8 cellular contexts compared by ENCODE assay signal in the genomic region with DNA sequence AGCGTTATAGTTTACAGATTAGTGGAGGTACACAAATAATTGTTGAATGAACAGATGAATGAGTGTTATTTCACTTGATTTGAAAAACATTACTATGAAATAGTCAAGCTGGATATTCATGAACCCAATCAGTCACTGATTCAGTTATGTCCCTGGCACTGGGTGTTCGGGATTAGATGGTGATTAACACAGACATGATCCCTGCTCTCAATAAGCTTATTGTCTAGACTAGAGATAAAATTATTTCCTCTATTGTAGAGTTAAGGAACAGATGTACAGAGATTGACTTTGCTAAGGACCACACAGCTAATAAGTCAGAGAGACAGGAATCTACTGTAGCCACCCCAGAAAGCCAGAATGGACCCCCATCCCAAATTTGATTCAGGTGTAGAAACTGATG. TPM values are rescaled to one million over a fixed set of nuclear protein-coding genes. Genes with fewer than 3 reads are reported as not detected.
DNase-seq lines count a peak whose midpoint lies in the region; ATAC-seq, FAIRE-seq and TF ChIP-seq lines count a peak whose summit lies in the region.

No MANE protein-coding gene starts in this region.

- peaks cover 21% of the 10 kb centered on the region for H3K4me1 ChIP-seq in DND-41 (ENCODE audit: insufficient read depth, low read length)
- no peaks in the 10 kb centered on the region; the same call in 1 of the 2 replicates for H3K4me1 ChIP-seq in OCI-LY3 (ENCODE audit: low read length)
- H3K4me1 ChIP-seq in H1 (replicated peaks in 1 of 4; ENCODE audit: control insufficient read depth in 3 of 4, insufficient read depth in 4 of 4, low read length in 3 of 4), result no peaks in the 10 kb centered on the region
- H3K4me1 ChIP-seq in neural progenitor cell, result peaks cover 9% of the 10 kb centered on the region

- WGBS in H1 (ENCODE audit: extremely low coverage in 1 of 2, insufficient coverage in 1 of 2, insufficient read length in 1 of 2, insufficient replicate concordance in 2 of 2, low coverage in 1 of 2, low lambda C conversion rate in 2 of 2, missing lambda C conversion rate in 1 of 2), 2 experiments, result 88% methylated on average over 2 of the region's 2 CpGs; no CpG with 5 or more reads in 1 of the 2 experiments

- H3K9me3 ChIP-seq in DND-41 (ENCODE audit: insufficient read depth, low read length, severe bottlenecking) (no peaks in the 10 kb centered on the region), OCI-LY3 (ENCODE audit: insufficient read depth, low read length) (no peaks in the 10 kb centered on the region), H1 (ENCODE audit: insufficient read depth in 2 of 2, low read depth in 1 of 2, low read length in 1 of 2) (no peaks in the 10 kb centered on the region), neural progenitor cell (ENCODE audit: low read depth) (no peaks in the 10 kb centered on the region)

- H3K79me2 ChIP-seq in DND-41 (ENCODE audit: insufficient read depth, low read length) (no peaks in the 10 kb centered on the region), OCI-LY3 (ENCODE audit: low read length) (no peaks in the 10 kb centered on the region), H1 (ENCODE audit: control insufficient read depth in 1 of 2, insufficient read depth in 2 of 2, low read length in 2 of 2) (no peaks in the 10 kb centered on the region), neural progenitor cell (ENCODE audit: low read depth) (no peaks in the 10 kb centered on the region)

- H4K91ac ChIP-seq in H1 (replicated peaks; ENCODE audit: insufficient read length, low read length), result no peak overlapping the region

- CTCF ChIA-PET in H1 (lab: Charles Lee; ENCODE audit: partially characterized antibody), result interaction anchor here (0.7 to 2.8 kb wide), 7 partner anchors 10 to 154 kb away, joined by 3 to 18 read pairs (median 4); no protein-coding TSS in a partner anchor

- TF ChIP-seq POLR2A in H1 (IDR thresholded peaks at IDR 0.05; ENCODE audit: control extremely low read depth in 1 of 2, low read depth in 2 of 2, low read length in 2 of 2), result no peak

- ATAC-seq in DND-41 (ENCODE audit: insufficient read depth, low read depth) (no peak), GM21529 (IDR thresholded peaks at IDR 0.05; ENCODE audit: unreplicated experiment) (no peak), GM21447 (IDR thresholded peaks at IDR 0.05; ENCODE audit: unreplicated experiment) (no peak)

- H3K4me2 ChIP-seq in DND-41 (ENCODE audit: insufficient read depth, low read length) (peak overlapping the region; percentile 82), OCI-LY3 (ENCODE audit: low read length) (peak overlapping the region; percentile 91), H1 (ENCODE audit: insufficient read depth in 1 of 2, low read depth in 2 of 2, low read length in 2 of 2) (peak overlapping the region; percentile 59 to 94), neural progenitor cell (peak overlapping the region; percentile 85)

- TF ChIP-seq RAD21 in H1 (IDR thresholded peaks at IDR 0.05 in 1 of 2, conservative IDR thresholded peaks at IDR 0.05 in 1 of 2; ENCODE audit: low read depth in 2 of 2, low read length in 2 of 2), result no peak

- H2BK15ac ChIP-seq in H1 (ENCODE audit: low read length), result no peak overlapping the region

- H4K5ac ChIP-seq in H1 (ENCODE audit: insufficient read length, low read depth, low read length), result no peak overlapping the region

- H3K27ac ChIP-seq in DND-41 (ENCODE audit: low read length) (no peak overlapping the region), OCI-LY3 (ENCODE audit: low read length) (no peak overlapping the region), H1 (ENCODE audit: low read depth, low read length) (no peak overlapping the region), neural progenitor cell (peak overlapping the region; percentile 89)

- H3K4me3 Mint-ChIP-seq in neural progenitor cell, result peak overlapping the region; percentile 86

- H3K36me3 ChIP-seq in DND-41 (ENCODE audit: insufficient read depth, low read length), result no peaks in the 10 kb centered on the region
- no peaks in the 10 kb centered on the region for H3K36me3 ChIP-seq in OCI-LY3 (replicated peaks; ENCODE audit: low read depth, low read length)
- no peaks in the 10 kb centered on the region for H3K36me3 ChIP-seq in H1 (ENCODE audit: control insufficient read depth in 2 of 4, insufficient read depth in 4 of 4, low read length in 3 of 4)
- H3K36me3 ChIP-seq in neural progenitor cell, result no peaks in the 10 kb centered on the region

- H2AK5ac ChIP-seq in H1 (ENCODE audit: low read depth, low read length), result no peak overlapping the region; the same call in 1 of the 2 replicates

- H2BK120ac ChIP-seq in H1 (replicated peaks; ENCODE audit: low read depth, low read length), result no peak overlapping the region

- no peaks in the 10 kb centered on the region for H3K79me1 ChIP-seq in H1 (ENCODE audit: low read depth, low read length)

- H3F3A ChIP-seq in neural progenitor cell (ENCODE audit: low read depth), result peaks cover 19% of the 10 kb centered on the region

- H4K20me1 ChIP-seq in DND-41 (ENCODE audit: insufficient read depth, low read length), result no peaks in the 10 kb centered on the region
- H4K20me1 ChIP-seq in OCI-LY3 (ENCODE audit: insufficient read depth, low read length), result no peaks in the 10 kb centered on the region
- no peaks in the 10 kb centered on the region for H4K20me1 ChIP-seq in H1 (replicated peaks in 1 of 2; ENCODE audit: control insufficient read depth in 1 of 2, insufficient read depth in 2 of 2, low read length in 2 of 2)
- H4K20me1 ChIP-seq in neural progenitor cell (ENCODE audit: low read depth), result no peaks in the 10 kb centered on the region

- H3K4me3 ChIP-seq in DND-41 (ENCODE audit: low read depth in 1 of 2, low read length in 2 of 2) (peak overlapping the region in 1 of 2 experiments; percentile 74; a peak in 3 of 4 replicates), OCI-LY3 (ENCODE audit: low read length) (peak overlapping the region; percentile 86), H1 (ENCODE audit: extremely low read depth in 1 of 4, insufficient read depth in 2 of 4, low read depth in 3 of 4, low read length in 4 of 4) (peak overlapping the region in 3 of 4 experiments; percentile 46 to 76 (median 70); a peak in 4 of 8 replicates), neural progenitor cell (peak overlapping the region; percentile 54)

- H3K27ac Mint-ChIP-seq in neural progenitor cell, result peak overlapping the region; percentile 96

- H3K4ac ChIP-seq in H1 (replicated peaks; ENCODE audit: insufficient read length, low read depth, low read length), result no peak overlapping the region

- peak overlapping the region; percentile 30 for H3K56ac ChIP-seq in H1 (replicated peaks; ENCODE audit: insufficient read length, low read depth, low read length)

- peaks cover 3% of the 10 kb centered on the region for H3K36me3 Mint-ChIP-seq in neural progenitor cell

- H3K14ac ChIP-seq in H1 (ENCODE audit: insufficient read length), result no peak overlapping the region

- peaks cover 4% of the 10 kb centered on the region for H3K27me3 Mint-ChIP-seq in neural progenitor cell (ENCODE audit: insufficient read depth, low read depth)

- no peak overlapping the region for H3K23ac ChIP-seq in H1 (ENCODE audit: insufficient read length)

- H3K27me3 ChIP-seq in DND-41 (ENCODE audit: insufficient read depth, low read length, poor library complexity) (no peaks in the 10 kb centered on the region), OCI-LY3 (ENCODE audit: low read depth, low read length) (no peaks in the 10 kb centered on the region), H1 (replicated peaks in 1 of 4; ENCODE audit: control insufficient read depth in 3 of 4, extremely low read depth in 1 of 4, insufficient read depth in 3 of 4, low read length in 3 of 4) (no peaks in the 10 kb centered on the region), neural progenitor cell (no peaks in the 10 kb centered on the region)

- peaks cover 25% of the 10 kb centered on the region for H3K4me1 Mint-ChIP-seq in neural progenitor cell

- H2BK20ac ChIP-seq in H1 (ENCODE audit: low read length), result no peak overlapping the region

- no peak overlapping the region for H4K8ac ChIP-seq in H1 (ENCODE audit: extremely low read depth, insufficient read depth, low read length)

- no peak overlapping the region for H3K18ac ChIP-seq in H1 (ENCODE audit: extremely low read depth, low read length)

- TF ChIP-seq CTCF in DND-41 (IDR thresholded peaks at IDR 0.05; ENCODE audit: borderline replicate concordance, extremely low read depth, low read length, poor library complexity, severe bottlenecking) (no peak), OCI-LY3 (IDR thresholded peaks at IDR 0.05; ENCODE audit: low read depth, low read length) (no peak), H1 (IDR thresholded peaks at IDR 0.05; ENCODE audit: control extremely low read depth in 1 of 3, insufficient read depth in 1 of 3, low read depth in 1 of 3, low read length in 3 of 3) (no peak), neural progenitor cell (IDR thresholded peaks at IDR 0.05) (no peak)

- no peak overlapping the region for H2BK12ac ChIP-seq in H1 (ENCODE audit: low read depth, low read length)

- no peaks in the 10 kb centered on the region for H3K9me3 Mint-ChIP-seq in neural progenitor cell

- no peak for FAIRE-seq in H1 (lab: Jason Lieb, UNC)

- no peak overlapping the region for H2BK5ac ChIP-seq in H1 (ENCODE audit: low read depth, low read length)

- no peak for DNase-seq in DND-41
- no peak for DNase-seq in H1 (ENCODE audit: low read depth in 1 of 2, low spot score in 2 of 2)
- peak; percentile 7 for DNase-seq in neural progenitor cell (ENCODE audit: low spot score)
- DNase-seq in cerebellar nuclear complex (lab: John Stamatoyannopoulos, UW), result no peak
- no peak for DNase-seq in NCI-H2227 (lab: John Stamatoyannopoulos, UW; ENCODE audit: unreplicated experiment)

- POLR2A ChIA-PET in H1 (lab: Charles Lee; ENCODE audit: partially characterized antibody), result no interaction called here

- no peak for TF ChIP-seq EP300 in H1 (IDR thresholded peaks at IDR 0.05; ENCODE audit: borderline replicate concordance in 1 of 2, low read depth in 2 of 2, low read length in 2 of 2)

- no peaks in the 10 kb centered on the region for H3K23me2 ChIP-seq in H1 (ENCODE audit: low read depth, low read length)

- H3K9ac ChIP-seq in DND-41 (ENCODE audit: low read depth, low read length), result peak overlapping the region; percentile 65
- H3K9ac ChIP-seq in OCI-LY3 (ENCODE audit: low read length), result 0 out of 2 replicates have a peak overlapping the region, but pooled peaks have one; percentile 69
- H3K9ac ChIP-seq in H1 (replicated peaks in 1 of 4; ENCODE audit: extremely low read depth in 1 of 4, low read depth in 3 of 4, low read length in 3 of 4), result no peak overlapping the region
- H3K9ac ChIP-seq in neural progenitor cell, result no peak overlapping the region

- H2AFZ ChIP-seq in DND-41 (ENCODE audit: low read depth, low read length) (peak overlapping the region; percentile 90), OCI-LY3 (ENCODE audit: low read depth, low read length) (peak overlapping the region; percentile 97), H1 (ENCODE audit: low read length) (no peak overlapping the region), neural progenitor cell (replicated peaks) (peak overlapping the region; percentile 74)

RNA-seq across cellular contexts. Expression of gene GRAMD1C, which starts 1.0 kb away (rescaled TPM):
- 1.3 and 2.1 TPM in 2 replicates for total RNA-seq in H1 (2021; fragmentation: NEBNext Ultra II Directional; extraction: Animal tissue kit (Norgen Biotek cat#: 25700))
- polyA plus RNA-seq in H1 (2011; rRNA removed), result 0.20 and 0.62 TPM in 2 replicates
- 1.2 TPM for polyA plus RNA-seq in H1 (2011; cell fraction: cytosol; rRNA removed)
- polyA plus RNA-seq in H1 (2011; cell fraction: nucleus; rRNA removed), result 0.26 TPM
- 0.72 to 2.4 TPM (median 1.6 TPM) in 4 replicates for polyA plus RNA-seq in H1 (2012, experiment 1 of 2)
- polyA plus RNA-seq in H1 (2012, experiment 2 of 2), result 0.09 TPM
- polyA plus RNA-seq in H1 (2013, experiment 1 of 2), result 2.4 TPM
- polyA plus RNA-seq in H1 (2013, experiment 2 of 2), result 2.5 TPM
- polyA minus RNA-seq in H1 (2011; rRNA and poly(A)+ RNA removed), result 0.44 and 1.1 TPM in 2 replicates
- not detected for polyA minus RNA-seq in H1 (2011; cell fraction: cytosol; rRNA and poly(A)+ RNA removed)
- polyA minus RNA-seq in H1 (2011; cell fraction: nucleus; rRNA and poly(A)+ RNA removed), result 2.6 TPM
- 10.7 and 12.2 TPM in 2 replicates for total RNA-seq in neural progenitor cell (ENCODE audit: low replicate concordance)

Comparison
In these comparisons a context has a peak if more than half of its experiments do, and no peak if none do; other contexts are left out.
1. H3K9ac ChIP-seq: peak in DND-41 (single experiment) and OCI-LY3 (single experiment); none in H1 (0 of 4) and neural progenitor cell (single experiment).
2. Peak in every context shown above with its lines, with median percentiles within 50 percentile points of each other: H3K4me2 ChIP-seq.